Comparison of ENCODE assay signal across 9 cellular contexts in genomic region chr1:150548324-150548631, GRCh38. TPM values are rescaled to one million over a fixed set of nuclear protein-coding genes. Genes with fewer than 3 reads are reported as not detected.
DNase-seq lines count a peak whose midpoint lies in the region; ATAC-seq lines count a peak whose summit lies in the region.
"Had no signal": no experiment of that assay in that cellular context is flagged by ENCODE, and none has a peak within 500 bp of the region (broad histone marks: within the 10 kb centered on the region; RNA-seq: fewer than 3 reads in every experiment).

No MANE protein-coding gene starts in this region.

- no peaks in the 10 kb centered on the region for H3K4me1 Mint-ChIP-seq in activated T-helper 17 cell treated with anti-CD3 and anti-CD28 coated beads, Interleukin-2, amount 50 U/mL, for 72 hours
- H3K4me1 Mint-ChIP-seq in stimulated activated effector memory CD8-positive, alpha-beta T cell treated with anti-CD3 and anti-CD28 coated beads, Interleukin-12 subunit alpha, Interleukin-12 subunit beta, amount 100 ng/mL, for 72 hours = peaks cover 36% of the 10 kb centered on the region

- no peaks in the 10 kb centered on the region for H3K9me3 ChIP-seq in HUES6 (ENCODE audit: control insufficient read depth, insufficient read depth, low read depth, low read length)
- H3K9me3 ChIP-seq in iPS-15b (ENCODE audit: control insufficient read depth, insufficient read depth, low read length) = no peaks in the 10 kb centered on the region

- H3K27me3 Mint-ChIP-seq in activated T-helper 17 cell treated with anti-CD3 and anti-CD28 coated beads, Interleukin-2, amount 50 U/mL, for 72 hours = peaks cover 4% of the 10 kb centered on the region

- no peak overlapping the region for H3K27ac ChIP-seq in HUES6 (ENCODE audit: low read depth, low read length)

- H3K27me3 ChIP-seq in HUES6 (ENCODE audit: control insufficient read depth, insufficient read depth, low read length) = peaks cover 17% of the 10 kb centered on the region
- H3K27me3 ChIP-seq in iPS-15b (ENCODE audit: control insufficient read depth, insufficient read depth, low read length) = peaks cover 4% of the 10 kb centered on the region

- no peak for ATAC-seq in activated T-helper 17 cell treated with anti-CD3 and anti-CD28 coated beads, Interleukin-2, amount 50 U/mL, for 72 hours (replicated peaks)
- ATAC-seq in stimulated activated effector memory CD8-positive, alpha-beta T cell treated with anti-CD3 and anti-CD28 coated beads, Interleukin-12 subunit alpha, Interleukin-12 subunit beta, amount 100 ng/mL, for 72 hours = no peak
- no peak for ATAC-seq in GM21737 (IDR thresholded peaks at IDR 0.05; ENCODE audit: unreplicated experiment)

- no peaks in the 10 kb centered on the region for H3K36me3 Mint-ChIP-seq in activated T-helper 17 cell treated with anti-CD3 and anti-CD28 coated beads, Interleukin-2, amount 50 U/mL, for 72 hours (ENCODE audit: low read depth)
- peaks cover 5% of the 10 kb centered on the region for H3K36me3 Mint-ChIP-seq in stimulated activated effector memory CD8-positive, alpha-beta T cell treated with anti-CD3 and anti-CD28 coated beads, Interleukin-12 subunit alpha, Interleukin-12 subunit beta, amount 100 ng/mL, for 72 hours

- H3K9me3 Mint-ChIP-seq in activated T-helper 17 cell treated with anti-CD3 and anti-CD28 coated beads, Interleukin-2, amount 50 U/mL, for 72 hours = no peaks in the 10 kb centered on the region
- no peaks in the 10 kb centered on the region for H3K9me3 Mint-ChIP-seq in stimulated activated effector memory CD8-positive, alpha-beta T cell treated with anti-CD3 and anti-CD28 coated beads, Interleukin-12 subunit alpha, Interleukin-12 subunit beta, amount 100 ng/mL, for 72 hours

- H3K4me1 ChIP-seq in HUES6 (ENCODE audit: control insufficient read depth, insufficient read depth, low read length) (peaks cover 30% of the 10 kb centered on the region), iPS-15b (ENCODE audit: control insufficient read depth, insufficient read depth, low read length) (peaks cover 5% of the 10 kb centered on the region)

- no peaks in the 10 kb centered on the region for H3K36me3 ChIP-seq in HUES6 (ENCODE audit: control insufficient read depth, insufficient read depth, low read length)
- H3K36me3 ChIP-seq in iPS-15b (ENCODE audit: control insufficient read depth, insufficient read depth, low read length) = no peaks in the 10 kb centered on the region

- peak overlapping the region; percentile 77 for H3K4me3 Mint-ChIP-seq in activated T-helper 17 cell treated with anti-CD3 and anti-CD28 coated beads, Interleukin-2, amount 50 U/mL, for 72 hours
- H3K4me3 Mint-ChIP-seq in stimulated activated effector memory CD8-positive, alpha-beta T cell treated with anti-CD3 and anti-CD28 coated beads, Interleukin-12 subunit alpha, Interleukin-12 subunit beta, amount 100 ng/mL, for 72 hours = peak overlapping the region; percentile 71

- H3K4me3 ChIP-seq in HUES6 (ENCODE audit: low read depth, low read length) (peak overlapping the region; percentile 65), iPS-15b (ENCODE audit: low read depth, low read length) (peak overlapping the region; percentile 65)

- no peak for DNase-seq in stimulated activated effector memory CD8-positive, alpha-beta T cell treated with anti-CD3 and anti-CD28 coated beads, Interleukin-12 subunit alpha, Interleukin-12 subunit beta, amount 100 ng/mL, for 72 hours (ENCODE audit: low spot score in 2 of 2)
- DNase-seq in C1 segment of cervical spinal cord (lab: John Stamatoyannopoulos, UW) = no peak
- DNase-seq in GM19240 (ENCODE audit: insufficient read length, low spot score) = no peak
- no peak for DNase-seq in NCI-H69 (lab: John Stamatoyannopoulos, UW)
- DNase-seq: NCI-H446 treated with DMSO at 0.1 percent for 48 hours had no signal

- H3K27ac Mint-ChIP-seq in activated T-helper 17 cell treated with anti-CD3 and anti-CD28 coated beads, Interleukin-2, amount 50 U/mL, for 72 hours = no peak overlapping the region
- no peak overlapping the region for H3K27ac Mint-ChIP-seq in stimulated activated effector memory CD8-positive, alpha-beta T cell treated with anti-CD3 and anti-CD28 coated beads, Interleukin-12 subunit alpha, Interleukin-12 subunit beta, amount 100 ng/mL, for 72 hours

- H3K9ac ChIP-seq in HUES6 (ENCODE audit: low read length) (peak overlapping the region; percentile 65), iPS-15b (ENCODE audit: low read depth, low read length) (no peak overlapping the region)

RNA-seq across cellular contexts. Expression of gene ADAMTSL4, which starts 0.9 kb away (rescaled TPM):
- total RNA-seq in activated T-helper 17 cell treated with anti-CD3 and anti-CD28 coated beads, Interleukin-2, amount 50 U/mL, for 72 hours = under 1 TPM; 0.29 to 0.37 TPM

RNA-seq across cellular contexts. Expression of gene MCL1, which starts 31.1 kb away (rescaled TPM):
- 100 to 1,000 TPM; 235 to 351 TPM for total RNA-seq in activated T-helper 17 cell treated with anti-CD3 and anti-CD28 coated beads, Interleukin-2, amount 50 U/mL, for 72 hours

RNA-seq across cellular contexts. Expression of gene FALEC, which starts 32.7 kb away (rescaled TPM):
- 1 to 10 TPM in 1 of 2 donors, not detected in 1; 1.2 TPM for total RNA-seq in activated T-helper 17 cell treated with anti-CD3 and anti-CD28 coated beads, Interleukin-2, amount 50 U/mL, for 72 hours

RNA-seq across cellular contexts. Expression of gene ECM1, which starts 40.4 kb away (rescaled TPM):
- total RNA-seq in activated T-helper 17 cell treated with anti-CD3 and anti-CD28 coated beads, Interleukin-2, amount 50 U/mL, for 72 hours = 1 to 10 TPM; 1.1 to 2.0 TPM
